ENCODE assay signal across 9 cellular contexts in the genomic region with DNA sequence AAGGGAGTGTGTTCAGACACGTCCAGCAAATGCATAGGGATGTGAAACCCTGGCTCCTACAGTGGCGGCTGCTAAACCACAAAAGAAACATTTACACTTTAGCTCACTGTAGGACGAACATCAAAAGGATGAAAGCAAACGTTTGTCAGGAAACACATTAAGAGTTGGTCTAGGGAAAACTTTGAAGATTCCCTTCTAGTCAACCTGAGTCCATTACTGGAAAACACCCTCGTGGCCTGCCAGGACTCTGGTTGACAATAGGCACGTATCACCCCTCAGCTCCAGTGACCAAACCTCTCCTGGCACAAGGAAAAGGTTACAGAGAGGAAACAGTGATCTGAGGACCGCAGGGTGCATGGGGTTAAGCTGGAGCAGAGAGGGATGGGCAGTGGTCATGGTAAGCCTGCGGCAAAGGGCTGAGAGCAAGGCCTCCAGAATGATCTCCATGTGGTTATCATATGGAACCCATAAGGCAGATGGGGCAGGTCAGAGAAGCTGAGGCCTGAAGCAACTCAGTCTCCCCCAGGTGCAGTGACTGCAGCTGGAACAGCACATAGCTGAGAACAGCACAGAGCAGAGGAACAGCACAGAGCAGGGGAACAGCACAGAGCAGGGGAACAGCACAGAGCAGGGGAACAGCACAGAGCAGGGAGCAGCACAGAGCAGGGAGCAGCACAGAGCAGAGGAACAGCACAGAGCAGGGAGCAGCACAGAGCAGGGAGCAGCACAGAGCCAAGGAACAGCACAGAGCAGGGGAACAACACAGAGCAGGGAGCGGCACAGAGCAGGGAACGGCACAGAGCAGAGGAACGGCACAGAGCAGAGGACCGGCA. TPM values are rescaled to one million over a fixed set of nuclear protein-coding genes. Genes with fewer than 3 reads are reported as not detected.
A peak's percentile ranks its signal among the peaks of the same experiment; 100 is the strongest.
DNase-seq lines count a peak whose midpoint lies in the region; ATAC-seq and TF ChIP-seq lines count a peak whose summit lies in the region.
"Had no signal": no experiment of that assay in that cellular context is flagged by ENCODE, and none has a peak within 500 bp of the region (broad histone marks: within the 10 kb centered on the region; RNA-seq: fewer than 3 reads in every experiment).

No MANE protein-coding gene starts in this region.

- POLR2A ChIA-PET in OCI-LY7 (lab: Charles Lee) = interaction anchor here (1.0 to 1.9 kb wide), 8 partner anchors 8 to 64 kb away, joined by 3 to 8 read pairs (median 4); no protein-coding TSS in a partner anchor

- peak overlapping the region; percentile 18 for H3K4me3 ChIP-seq in OCI-LY7 (ENCODE audit: low read depth, low read length, poor library complexity, severe bottlenecking)
- no peak overlapping the region for H3K4me3 ChIP-seq in muscle layer of colon (ENCODE audit: low read depth in 1 of 2, low read length in 2 of 2)
- H3K4me3 ChIP-seq in coronary artery = no peak overlapping the region

- peaks cover 19% of the 10 kb centered on the region for H3K4me1 ChIP-seq in OCI-LY7 (ENCODE audit: insufficient read depth, low read length, poor library complexity, severe bottlenecking)
- peaks cover 19% of the 10 kb centered on the region for H3K4me1 ChIP-seq in muscle layer of colon (ENCODE audit: insufficient read depth, low read length)

- ATAC-seq in GM19025 (IDR thresholded peaks at IDR 0.05; ENCODE audit: low read depth, unreplicated experiment) = peak; percentile 82
- peak; percentile 82 for ATAC-seq in HG02763 (IDR thresholded peaks at IDR 0.05; ENCODE audit: unreplicated experiment)
- ATAC-seq in left ventricle myocardium superior = no peak

- H3K36me3 ChIP-seq in OCI-LY7 (ENCODE audit: insufficient read depth, low read length) (peaks cover 42% of the 10 kb centered on the region), muscle layer of colon (ENCODE audit: insufficient read depth, low read length) (peaks cover 36% of the 10 kb centered on the region)

- no peaks in the 10 kb centered on the region for H3K9me2 ChIP-seq in OCI-LY7 (ENCODE audit: insufficient read depth, low read length)

- no peaks in the 10 kb centered on the region for H3K79me2 ChIP-seq in OCI-LY7 (ENCODE audit: insufficient read depth, low read depth, low read length)

- H3K27ac ChIP-seq in OCI-LY7 (ENCODE audit: low read depth, low read length, poor library complexity, severe bottlenecking) (peak overlapping the region; percentile 63), muscle layer of colon (ENCODE audit: low read depth, low read length) (peak overlapping the region; percentile 47), coronary artery (no peak overlapping the region)

- H3K9me3 ChIP-seq in OCI-LY7 (ENCODE audit: low read length) (no peaks in the 10 kb centered on the region), muscle layer of colon (ENCODE audit: low read length) (no peaks in the 10 kb centered on the region)

- H3K9ac ChIP-seq in muscle layer of colon (ENCODE audit: low read length) = no peak overlapping the region

- BruUV-seq in OCI-LY7 (replicated peaks; lab: Mats Ljungman, UMichigan) = no TSS peak

- no peaks in the 10 kb centered on the region for H3K27me3 ChIP-seq in muscle layer of colon (ENCODE audit: control insufficient read depth in 1 of 2, insufficient read depth in 2 of 2, low read length in 2 of 2)

- H2AFZ ChIP-seq in OCI-LY7 (ENCODE audit: low read length) = no peak overlapping the region; the same call in 1 of the 2 replicates

- peak overlapping the region; percentile 58 for H3K4me2 ChIP-seq in OCI-LY7 (ENCODE audit: low read length)

- TF ChIP-seq CTCF in OCI-LY7 (conservative IDR thresholded peaks at IDR 0.05; ENCODE audit: low read length) (no peak), coronary artery (IDR thresholded peaks at IDR 0.05) (no peak)

- intact Hi-C loops in OCI-LY7 (cut with micrococcal nuclease; ENCODE audit: unreplicated experiment) (no loop called here), left ventricle myocardium superior (cut with micrococcal nuclease) (no loop called here)

- DNase-seq in OCI-LY7 (ENCODE audit: low spot score) = peak; percentile 77
- DNase-seq in NCI-H2196 (lab: John Stamatoyannopoulos, UW; ENCODE audit: unreplicated experiment) = no peak
- DNase-seq in NCI-H1417 treated with DMSO at 0.1 percent for 48 hours (lab: John Stamatoyannopoulos, UW) = no peak
- no peak for DNase-seq in coronary artery (ENCODE audit: low spot score)
- DNase-seq in left ventricle myocardium superior = no peak
- DNase-seq: activated CD4-positive, alpha-beta T cell treated with anti-CD3 and anti-CD28 coated beads, Interleukin-2, amount 50 U/mL, for 1 hour had no signal

- CTCF ChIA-PET in OCI-LY7 (lab: Charles Lee; ENCODE audit: unreplicated experiment) = no interaction called here

- no peaks in the 10 kb centered on the region for H4K20me1 ChIP-seq in OCI-LY7 (ENCODE audit: insufficient read depth, low read length)

RNA-seq across cellular contexts. Expression of gene CHST15, which starts 49.9 kb away (rescaled TPM):
- total RNA-seq in OCI-LY7 (2014; rRNA removed; shearing (Covaris generic)) = 19.9 and 26.4 TPM in 2 replicates
- 14.7 and 19.2 TPM in 2 replicates for total RNA-seq in OCI-LY7 (2022)
- 4.0 TPM for total RNA-seq in left ventricle myocardium superior

Comparison
In these comparisons a context has a peak if more than half of its experiments do, and no peak if none do; other contexts are left out.
1. H3K27ac ChIP-seq: peak in OCI-LY7 (single experiment) and muscle layer of colon (single experiment); none in coronary artery (0 of 2).